ENCODE assay signal across 35 cellular contexts in genomic region chr6:31713465-31713864, GRCh38. TPM values are rescaled to one million over a fixed set of nuclear protein-coding genes. Genes with fewer than 3 reads are reported as not detected.
DNase-seq lines count a peak whose midpoint lies in the region; ATAC-seq and TF ChIP-seq lines count a peak whose summit lies in the region.
"Had no signal": no experiment of that assay in that cellular context is flagged by ENCODE, and none has a peak within 500 bp of the region (broad histone marks: within the 10 kb centered on the region; RNA-seq: fewer than 3 reads in every experiment).

No MANE protein-coding gene starts in this region.

- no peak overlapping the region for H3K4me3 Mint-ChIP-seq in activated naive CD4-positive, alpha-beta T cell treated with anti-CD3 and anti-CD28 coated beads, Interleukin-2, amount 10 ng/mL, durations not matched to agents 7 days and 5 days
- H3K4me3 Mint-ChIP-seq: activated CD4-positive, alpha-beta T cell treated with anti-CD3 and anti-CD28 coated beads for 36 hours; activated T-cell treated with anti-CD3 and anti-CD28 coated beads, Interleukin-2, amount 50 U/mL, for 24 hours; immature natural killer cell; natural killer cell; T-cell had no signal

- no peak overlapping the region for H3K9ac ChIP-seq in smooth muscle cell (ENCODE audit: low read depth)
- H3K9ac ChIP-seq: GM23248 had no signal

- WGBS in mesodermal cell (ENCODE audit: insufficient coverage in 2 of 2), 2 experiments, result 68 to 79% methylated on average over 3 of the region's 4 CpGs
- 81% methylated on average over 4 of the region's 4 CpGs for WGBS in smooth muscle cell (ENCODE audit: low lambda C conversion rate)

- H4K20me1 ChIP-seq in smooth muscle cell (ENCODE audit: low read depth), result no peaks in the 10 kb centered on the region

- no peaks in the 10 kb centered on the region for H3K27me3 ChIP-seq in H7 (ENCODE audit: control insufficient read depth, insufficient read depth, low read length)
- H3K27me3 ChIP-seq in WERI-Rb-1 (ENCODE audit: insufficient read depth, low read depth, severe bottlenecking), result no peaks in the 10 kb centered on the region
- no peaks in the 10 kb centered on the region for H3K27me3 ChIP-seq in smooth muscle cell (ENCODE audit: low read depth)
- H3K27me3 ChIP-seq: body of pancreas, foreskin keratinocyte, sigmoid colon had no signal

- no peaks in the 10 kb centered on the region for H3K9me3 Mint-ChIP-seq in activated naive CD4-positive, alpha-beta T cell treated with anti-CD3 and anti-CD28 coated beads, Interleukin-2, amount 10 ng/mL, durations not matched to agents 7 days and 5 days
- H3K9me3 Mint-ChIP-seq: activated T-cell treated with anti-CD3 and anti-CD28 coated beads, Interleukin-2, amount 50 U/mL, for 24 hours; immature natural killer cell; natural killer cell; T-cell had no signal

- no peak overlapping the region for H3K4me3 ChIP-seq in H7 (ENCODE audit: insufficient read depth, low read depth, low read length)
- no peak overlapping the region for H3K4me3 ChIP-seq in WERI-Rb-1 (ENCODE audit: low read depth, low read length)
- H3K4me3 ChIP-seq in mesodermal cell (ENCODE audit: extremely low read depth, insufficient read depth, low read length, poor library complexity, severe bottlenecking), result no peak overlapping the region
- H3K4me3 ChIP-seq in smooth muscle cell, result no peak overlapping the region
- H3K4me3 ChIP-seq: body of pancreas, GM23248, sigmoid colon, stomach had no signal

- no peaks in the 10 kb centered on the region for H3F3A ChIP-seq in smooth muscle cell (ENCODE audit: low read depth)

- peak overlapping the region; percentile 59 for H3K27ac ChIP-seq in WERI-Rb-1
- peak overlapping the region; percentile 72 for H3K27ac ChIP-seq in mesodermal cell (ENCODE audit: low read depth, low read length, severe bottlenecking)
- H3K27ac ChIP-seq in smooth muscle cell (ENCODE audit: low read depth), result no peak overlapping the region
- H3K27ac ChIP-seq: body of pancreas, foreskin keratinocyte, GM23248, sigmoid colon, stomach had no signal

- no peaks in the 10 kb centered on the region for H3K36me3 Mint-ChIP-seq in activated naive CD4-positive, alpha-beta T cell treated with anti-CD3 and anti-CD28 coated beads, Interleukin-2, amount 10 ng/mL, durations not matched to agents 7 days and 5 days
- H3K36me3 Mint-ChIP-seq: immature natural killer cell, natural killer cell, T-cell had no signal

- CTCF ChIA-PET in activated naive CD4-positive, alpha-beta T cell treated with anti-CD3 and anti-CD28 coated beads, Interleukin-2, amount 10 ng/mL, durations not matched to agents 7 days and 5 days (lab: Charles Lee), result no interaction called here

- TF ChIP-seq CTCF in WERI-Rb-1 (IDR thresholded peaks at IDR 0.05; ENCODE audit: low read depth, low read length) (no peak), smooth muscle cell (IDR thresholded peaks at IDR 0.05; ENCODE audit: borderline replicate concordance, insufficient read depth, poor library complexity, severe bottlenecking) (no peak)

- H3K27me3 Mint-ChIP-seq in activated naive CD4-positive, alpha-beta T cell treated with anti-CD3 and anti-CD28 coated beads, Interleukin-2, amount 10 ng/mL, durations not matched to agents 7 days and 5 days, result peaks cover 56% of the 10 kb centered on the region
- H3K27me3 Mint-ChIP-seq: activated CD4-positive, alpha-beta T cell treated with anti-CD3 and anti-CD28 coated beads for 36 hours; activated T-cell treated with anti-CD3 and anti-CD28 coated beads, Interleukin-2, amount 50 U/mL, for 24 hours; T-cell had no signal

- ATAC-seq in HG03097 (IDR thresholded peaks at IDR 0.05; ENCODE audit: low FRiP score, unreplicated experiment), result no peak
- ATAC-seq: activated CD4-positive, alpha-beta T cell treated with anti-CD3 and anti-CD28 coated beads for 36 hours; body of pancreas; foreskin keratinocyte; left lobe of liver; natural killer cell; Panc1 had no signal

- H3K4me2 ChIP-seq in smooth muscle cell, result peak overlapping the region; percentile 34

- DNase-seq in H7 (peak; percentile 52), WERI-Rb-1 (no peak), smooth muscle cell (lab: John Stamatoyannopoulos, UW; ENCODE audit: unreplicated experiment) (no peak), NCI-H82 treated with DMSO at 0.1 percent for 48 hours (lab: John Stamatoyannopoulos, UW; ENCODE audit: unreplicated experiment) (no peak)
- DNase-seq in stimulated activated CD4-positive, alpha-beta T cell treated with anti-CD3 and anti-CD28 coated beads, Interleukin-4, amount 100 ng/mL, for 24 hours, result no peak
- DNase-seq in activated naive CD4-positive, alpha-beta T cell treated with anti-CD3 and anti-CD28 coated beads, Interleukin-2, amount 10 ng/mL, durations not matched to agents 7 days and 5 days, result no peak
- DNase-seq: activated CD4-positive, alpha-beta T cell treated with anti-CD3 and anti-CD28 coated beads for 36 hours; activated gamma-delta T cell treated with Interleukin-2 at 50 U/mL for 16 hours; activated T-cell treated with anti-CD3 and anti-CD28 coated beads, Interleukin-2, amount 50 U/mL, for 24 hours; body of pancreas; effector CD8-positive, alpha-beta T cell; erythroblast; foreskin keratinocyte; GM23248; immature natural killer cell; natural killer cell; NCI-H2107; NCI-H446 treated with DMSO at 0.1 percent for 48 hours; SHP77 treated with DMSO at 0.1 percent for 48 hours; sigmoid colon; stimulated activated CD8-positive, alpha-beta memory T cell treated with anti-CD3 and anti-CD28 coated beads, Interleukin-4, amount 100 ng/mL, for 48 hours; stomach; T-cell had no signal

- H3K27ac Mint-ChIP-seq in activated naive CD4-positive, alpha-beta T cell treated with anti-CD3 and anti-CD28 coated beads, Interleukin-2, amount 10 ng/mL, durations not matched to agents 7 days and 5 days, result no peak overlapping the region
- H3K27ac Mint-ChIP-seq: activated CD4-positive, alpha-beta T cell treated with anti-CD3 and anti-CD28 coated beads for 36 hours; activated T-cell treated with anti-CD3 and anti-CD28 coated beads, Interleukin-2, amount 50 U/mL, for 24 hours; T-cell had no signal

- H3K9me3 ChIP-seq in WERI-Rb-1 (ENCODE audit: severe bottlenecking) (no peaks in the 10 kb centered on the region), mesodermal cell (ENCODE audit: control insufficient read depth, low read length) (no peaks in the 10 kb centered on the region), smooth muscle cell (replicated peaks; ENCODE audit: low read depth) (no peaks in the 10 kb centered on the region)
- H3K9me3 ChIP-seq: body of pancreas, sigmoid colon, stomach had no signal

- H3K79me2 ChIP-seq in smooth muscle cell (ENCODE audit: low read depth), result no peaks in the 10 kb centered on the region

- peaks cover 27% of the 10 kb centered on the region for H3K4me1 Mint-ChIP-seq in activated naive CD4-positive, alpha-beta T cell treated with anti-CD3 and anti-CD28 coated beads, Interleukin-2, amount 10 ng/mL, durations not matched to agents 7 days and 5 days

- H2AFZ ChIP-seq in smooth muscle cell (ENCODE audit: low read depth), result peak overlapping the region; percentile 91
- H2AFZ ChIP-seq: GM23248 had no signal

- peaks cover 21% of the 10 kb centered on the region for H3K4me1 ChIP-seq in mesodermal cell (ENCODE audit: control insufficient read depth, insufficient read depth, low read length, poor library complexity, severe bottlenecking)
- peaks cover 21% of the 10 kb centered on the region for H3K4me1 ChIP-seq in smooth muscle cell (ENCODE audit: low read depth)

- no peaks in the 10 kb centered on the region for H3K36me3 ChIP-seq in H7 (replicated peaks; ENCODE audit: control insufficient read depth, insufficient read depth, low read length)
- H3K36me3 ChIP-seq in WERI-Rb-1, result no peaks in the 10 kb centered on the region
- H3K36me3 ChIP-seq in mesodermal cell (ENCODE audit: control insufficient read depth, insufficient read depth, low read length), result no peaks in the 10 kb centered on the region
- no peaks in the 10 kb centered on the region for H3K36me3 ChIP-seq in smooth muscle cell (ENCODE audit: low read depth)
- H3K36me3 ChIP-seq: sigmoid colon, stomach had no signal

RNA-seq across cellular contexts. Expression of gene LY6G6D, which starts 1.7 kb away (rescaled TPM):
- 2.8 TPM in 1 of 2 replicates, not detected in the other for total RNA-seq in H7 (2014; rRNA removed; shearing (Covaris generic))
- not detected for polyA plus RNA-seq in mesodermal cell (2013, experiment 1 of 2)
- not detected for polyA plus RNA-seq in mesodermal cell (2013, experiment 2 of 2)
- total RNA-seq in smooth muscle cell, result not detected in 2 replicates
- polyA plus RNA-seq in smooth muscle cell, result not detected in 2 replicates
- total RNA-seq: activated CD4-positive, alpha-beta T cell treated with anti-CD3 and anti-CD28 coated beads for 36 hours; activated CD8-positive, alpha-beta memory T cell treated with anti-CD3 and anti-CD28 coated beads for 36 hours; body of pancreas; chondrocyte; foreskin keratinocyte; GM23248; left lobe of liver; MCF 10A; mesenteric fat pad; progenitor cell of endocrine pancreas; stomach; T-cell; ureter had no signal
- polyA plus RNA-seq: adipose tissue, BJ, foreskin keratinocyte, GM23248, immature natural killer cell, stomach had no signal

RNA-seq across cellular contexts. Expression of gene LY6G6F, which starts 6.8 kb away (rescaled TPM):
- total RNA-seq in H7 (2014; rRNA removed; shearing (Covaris generic)), result not detected in 2 replicates
- not detected for polyA plus RNA-seq in mesodermal cell (2013, experiment 1 of 2)
- polyA plus RNA-seq in mesodermal cell (2013, experiment 2 of 2), result not detected
- total RNA-seq in smooth muscle cell, result not detected in 2 replicates
- not detected in 2 replicates for polyA plus RNA-seq in smooth muscle cell
- total RNA-seq: activated CD4-positive, alpha-beta T cell treated with anti-CD3 and anti-CD28 coated beads for 36 hours; activated CD8-positive, alpha-beta memory T cell treated with anti-CD3 and anti-CD28 coated beads for 36 hours; body of pancreas; chondrocyte; foreskin keratinocyte; GM23248; left lobe of liver; MCF 10A; mesenteric fat pad; progenitor cell of endocrine pancreas; sigmoid colon; stomach; T-cell; ureter had no signal
- polyA plus RNA-seq: BJ, foreskin keratinocyte, GM23248, sigmoid colon, stomach had no signal

RNA-seq across cellular contexts. Expression of gene LY6G6C, which starts 8.1 kb away (rescaled TPM):
- not detected in 2 replicates for total RNA-seq in H7 (2014; rRNA removed; shearing (Covaris generic))
- 0.85 TPM for polyA plus RNA-seq in mesodermal cell (2013, experiment 1 of 2)
- 1.2 TPM for polyA plus RNA-seq in mesodermal cell (2013, experiment 2 of 2)
- 3.8 and 5.2 TPM in 2 replicates for total RNA-seq in smooth muscle cell
- 3.9 and 7.2 TPM in 2 replicates for polyA plus RNA-seq in smooth muscle cell
- total RNA-seq: activated CD4-positive, alpha-beta T cell treated with anti-CD3 and anti-CD28 coated beads for 36 hours; activated CD8-positive, alpha-beta memory T cell treated with anti-CD3 and anti-CD28 coated beads for 36 hours; body of pancreas; foreskin keratinocyte; GM23248; left lobe of liver; MCF 10A; mesenteric fat pad; natural killer cell; sigmoid colon; stomach; T-cell; ureter had no signal
- polyA plus RNA-seq: BJ, GM23248, immature natural killer cell had no signal

RNA-seq across cellular contexts. Expression of gene MPIG6B, which starts 9.7 kb away (rescaled TPM):
- not detected in 2 replicates for total RNA-seq in H7 (2014; rRNA removed; shearing (Covaris generic))
- polyA plus RNA-seq in mesodermal cell (2013, experiment 1 of 2), result 0.11 TPM
- not detected for polyA plus RNA-seq in mesodermal cell (2013, experiment 2 of 2)
- total RNA-seq in smooth muscle cell, result 0.09 TPM in 1 of 2 replicates, not detected in the other
- 1.1 TPM in 1 of 2 replicates, not detected in the other for polyA plus RNA-seq in smooth muscle cell
- total RNA-seq: activated CD4-positive, alpha-beta T cell treated with anti-CD3 and anti-CD28 coated beads for 36 hours; body of pancreas; chondrocyte; foreskin keratinocyte; GM23248; MCF 10A; mesenteric fat pad; progenitor cell of endocrine pancreas; sigmoid colon; stomach had no signal
- polyA plus RNA-seq: BJ, GM23248 had no signal

RNA-seq across cellular contexts. Expression of gene ABHD16A, which starts 10.3 kb away (rescaled TPM):
- total RNA-seq in H7 (2014; rRNA removed; shearing (Covaris generic)), result 35.7 and 39.7 TPM in 2 replicates
- 41.4 TPM for polyA plus RNA-seq in mesodermal cell (2013, experiment 1 of 2)
- polyA plus RNA-seq in mesodermal cell (2013, experiment 2 of 2), result 33.4 TPM
- total RNA-seq in smooth muscle cell, result 24.9 and 32.8 TPM in 2 replicates
- 39.9 and 40.5 TPM in 2 replicates for polyA plus RNA-seq in smooth muscle cell
